In genomic region chr1:153956997-153957715, GRCh38 we compare ENCODE assay signal across 8 cellular contexts. TPM values are rescaled to one million over a fixed set of nuclear protein-coding genes. Genes with fewer than 3 reads are reported as not detected.
A peak's percentile ranks its signal among the peaks of the same experiment; 100 is the strongest.
DNase-seq lines count a peak whose midpoint lies in the region; ATAC-seq, FAIRE-seq and TF ChIP-seq lines count a peak whose summit lies in the region.

No MANE protein-coding gene starts in this region.

- BruUV-seq in GM12878 (replicated peaks; lab: Mats Ljungman, UMichigan): no TSS peak

- H3K27me3 ChIP-seq in GM12878 (replicated peaks in 1 of 2; ENCODE audit: control insufficient read depth in 2 of 2, insufficient read depth in 2 of 2, low read length in 1 of 2) (no peaks in the 10 kb centered on the region), lower lobe of right lung (ENCODE audit: low read depth) (no peaks in the 10 kb centered on the region), transverse colon (no peaks in the 10 kb centered on the region)

- POLR2A ChIA-PET in GM12878 (lab: Charles Lee): interaction anchor here (0.7 to 5.5 kb wide), 8 partner anchors 9 to 358 kb away, joined by 3 to 38 read pairs (median 6); partner anchors contain the start of genes CREB3L4, DENND4B, GATAD2B and JTB

- TF ChIP-seq POLR2A in GM12878 (IDR thresholded peaks at IDR 0.05; ENCODE audit: low read depth, low read length) (no peak), transverse colon (IDR thresholded peaks at IDR 0.05) (no peak)

- peak overlapping the region; percentile 93 for H3K4me3 Mint-ChIP-seq in activated T-cell treated with anti-CD3 and anti-CD28 coated beads, Interleukin-2, amount 50 U/mL, for 24 hours

- ATAC-seq in GM12878 (no peak), lower lobe of right lung (no peak)

- H3K4me1 ChIP-seq in GM12878 (ENCODE audit: control insufficient read depth, insufficient read depth, low read length) (peaks cover 12% of the 10 kb centered on the region; the same call in 1 of the 2 replicates), lower lobe of right lung (peaks cover 59% of the 10 kb centered on the region), transverse colon (peaks cover 22 to 40% (median 31%) of the 10 kb centered on the region in 4 donors)

- no peak for TF ChIP-seq RAD21 in GM12878 (IDR thresholded peaks at IDR 0.05; ENCODE audit: insufficient read depth, low read depth, low read length)

- in situ Hi-C loops in GM12878 (cut with MboI): no loop called here
- in situ Hi-C loops in transverse colon (cut with MboI; ENCODE audit: low pct_ligation_motif_present in 1 of 4, low pct_unique_long_range_greater_than_20kb in 1 of 4, low sequenced_read_pairs in 3 of 4): loop anchor here in 1 of 4 donors (25.0 kb wide), 1 partner anchor 295 kb away; the partner anchor contains the start of genes ILF2 and SNAPIN
- in situ Hi-C loops in GM13976 (cut with MboI; ENCODE audit: low sequenced_read_pairs, unreplicated experiment): no loop called here

- no peak for TF ChIP-seq CTCF in GM12878 (IDR thresholded peaks at IDR 0.05 in 2 of 3, conservative IDR thresholded peaks at IDR 0.05 in 1 of 3; ENCODE audit: control insufficient read depth in 2 of 3, extremely low read depth in 1 of 3, insufficient read depth in 1 of 3, low read depth in 3 of 3, low read length in 3 of 3)
- TF ChIP-seq CTCF in lower lobe of right lung (IDR thresholded peaks at IDR 0.05): no peak
- TF ChIP-seq CTCF in transverse colon (IDR thresholded peaks at IDR 0.05): no peak
- no peak for TF ChIP-seq CTCF in GM13976 (IDR thresholded peaks at IDR 0.05; ENCODE audit: borderline replicate concordance, control extremely low read depth, extremely low read depth, insufficient read depth, missing control alignments)

- FAIRE-seq in GM12878 (lab: Jason Lieb, UNC): no peak

- H3K9me3 Mint-ChIP-seq in activated T-cell treated with anti-CD3 and anti-CD28 coated beads, Interleukin-2, amount 50 U/mL, for 24 hours: no peaks in the 10 kb centered on the region

- peaks cover 12% of the 10 kb centered on the region; the same call in 1 of the 2 replicates for H4K20me1 ChIP-seq in GM12878 (ENCODE audit: control insufficient read depth, insufficient read depth)

- no peak for DNase-seq in activated T-cell treated with anti-CD3 and anti-CD28 coated beads, Interleukin-2, amount 50 U/mL, for 24 hours
- DNase-seq in activated T-cell treated with anti-CD3 and anti-CD28 coated beads for 4 hours (no peak), GM12878 (ENCODE audit: low read depth, low spot score) (no peak), lower lobe of right lung (no peak), transverse colon (no peak), HT-29 (ENCODE audit: low spot score) (no peak), GM13976 (ENCODE audit: low spot score) (no peak), NCI-H1105 treated with DMSO at 0.1 percent for 48 hours (lab: John Stamatoyannopoulos, UW) (no peak)

- 1% methylated on average over 6 of the region's 6 CpGs for WGBS in GM12878 (ENCODE audit: insufficient coverage, insufficient replicate concordance, low lambda C conversion rate, missing lambda C conversion rate)
- 26% methylated on average over 6 of the region's 6 CpGs; no CpG with 5 or more reads in 1 of the 2 donors for WGBS in transverse colon (ENCODE audit: low coverage in 1 of 2), 2 donors

- H3K36me3 Mint-ChIP-seq in activated T-cell treated with anti-CD3 and anti-CD28 coated beads, Interleukin-2, amount 50 U/mL, for 24 hours (ENCODE audit: low read depth): peaks cover 78% of the 10 kb centered on the region

- TF ChIP-seq EP300 in GM12878 (IDR thresholded peaks at IDR 0.05; ENCODE audit: borderline replicate concordance in 1 of 2, control insufficient read depth in 1 of 2, low read depth in 2 of 2, low read length in 2 of 2) (no peak), transverse colon (IDR thresholded peaks at IDR 0.05; ENCODE audit: low read depth) (no peak)

- H3K27ac ChIP-seq in GM12878 (ENCODE audit: control insufficient read depth, insufficient read depth): peak overlapping the region; percentile 93
- H3K27ac ChIP-seq in lower lobe of right lung: peak overlapping the region; percentile 92
- H3K27ac ChIP-seq in transverse colon: peak overlapping the region; percentile 94 to 98 (median 96)

- intact Hi-C loops in GM12878 (cut with micrococcal nuclease; ENCODE audit: unreplicated experiment) (no loop called here), lower lobe of right lung (cut with DNase I) (no loop called here), transverse colon (cut with DNase I; ENCODE audit: low total_unique reads) (no loop called here)

- H3K27ac Mint-ChIP-seq in activated T-cell treated with anti-CD3 and anti-CD28 coated beads, Interleukin-2, amount 50 U/mL, for 24 hours: peak overlapping the region; percentile 98

- peak overlapping the region; percentile 96 for H3K4me2 ChIP-seq in GM12878 (ENCODE audit: control insufficient read depth, insufficient read depth)

- CTCF ChIA-PET in GM12878 (lab: Yijun Ruan, JAX): interaction anchor here (0.9 to 5.0 kb wide), 6 partner anchors 9 to 160 kb away, joined by 3 to 27 read pairs (median 6); partner anchors contain the start of genes CREB3L4, DENND4B, JTB and RAB13

- no peaks in the 10 kb centered on the region for H3K27me3 Mint-ChIP-seq in activated T-cell treated with anti-CD3 and anti-CD28 coated beads, Interleukin-2, amount 50 U/mL, for 24 hours

- peaks cover 64% of the 10 kb centered on the region for H3K79me2 ChIP-seq in GM12878 (ENCODE audit: control insufficient read depth, insufficient read depth, low read length)

- H3K36me3 ChIP-seq in GM12878 (ENCODE audit: control insufficient read depth in 2 of 2, insufficient read depth in 2 of 2, low read length in 1 of 2) (peaks cover 24 to 27% of the 10 kb centered on the region in 2 experiments), lower lobe of right lung (peaks cover 56% of the 10 kb centered on the region), transverse colon (peaks cover 0 to 9% (median 2%) of the 10 kb centered on the region in 4 donors)

- H3K4me3 ChIP-seq in GM12878 (peak overlapping the region; percentile 89), lower lobe of right lung (peak overlapping the region; percentile 95), transverse colon (peak overlapping the region; percentile 79 to 98 (median 91))

- RAD21 ChIA-PET in GM12878 (lab: Charles Lee; ENCODE audit: unreplicated experiment): interaction anchor here (1.1 to 2.2 kb wide), 5 partner anchors 10 to 135 kb away, joined by 3 to 10 read pairs (median 7); partner anchors contain the start of genes CREB3L4, DENND4B and JTB

- SMC1A ChIA-PET in GM12878 (lab: Charles Lee; ENCODE audit: uncharacterized antibody, unreplicated experiment): interaction anchor here (0.8 to 6.9 kb wide), 11 partner anchors 8 to 288 kb away, joined by 3 to 31 read pairs (median 4); partner anchors contain the start of genes CREB3L4 and RAB13

- H2AFZ ChIP-seq in GM12878 (ENCODE audit: control insufficient read depth, low read depth, low read length): peak overlapping the region; percentile 10; the same call in 1 of the 2 replicates

- H3K4me1 Mint-ChIP-seq in activated T-cell treated with anti-CD3 and anti-CD28 coated beads, Interleukin-2, amount 50 U/mL, for 24 hours (ENCODE audit: low read depth): peaks cover 62% of the 10 kb centered on the region

- peak overlapping the region; percentile 64 for H3K9ac ChIP-seq in GM12878 (ENCODE audit: control insufficient read depth, insufficient read depth, low read length)

- H3K9me3 ChIP-seq in GM12878 (replicated peaks; ENCODE audit: control insufficient read depth, insufficient read depth, low read length) (no peaks in the 10 kb centered on the region), lower lobe of right lung (no peaks in the 10 kb centered on the region), transverse colon (no peaks in the 10 kb centered on the region)

RNA-seq across cellular contexts. Expression of gene CRTC2, which starts 1.3 kb away (rescaled TPM):
- total RNA-seq in GM12878 (2013; cell fraction: nucleolus; rRNA removed): 37.1 and 39.2 TPM in 2 replicates
- 15.5 and 15.7 TPM in 2 replicates for total RNA-seq in GM12878 (2014; rRNA removed)
- 13.7 and 13.8 TPM in 2 replicates for total RNA-seq in GM12878 (2014; rRNA removed; fragmentation: Illumina TruSeq; extraction: Trizol)
- 54.6 and 59.7 TPM in 2 replicates for total RNA-seq in GM12878 (2021)
- 27.4 TPM for polyA plus RNA-seq in GM12878 (2011; ENCODE audit: low read depth)
- polyA plus RNA-seq in GM12878 (2011; rRNA removed): 12.8 and 35.6 TPM in 2 replicates
- polyA plus RNA-seq in GM12878 (2011; cell fraction: cytosol; rRNA removed): 36.7 and 38.1 TPM in 2 replicates
- polyA plus RNA-seq in GM12878 (2011; cell fraction: nucleus; rRNA removed): 99.3 and 114 TPM in 2 replicates
- 47.5 and 49.7 TPM in 2 replicates for polyA plus RNA-seq in GM12878 (2012)
- 21.6 and 49.4 TPM in 2 replicates for polyA plus RNA-seq in GM12878 (2014; fragmentation: Illumina TruSeq; extraction: Trizol)
- polyA plus RNA-seq in GM12878 (2014; fragmentation: Nextera tagmentation; extraction: Ambion mirVana): 1 to 10 TPM; 5.1 to 8.4 TPM
- 56.5 and 57.9 TPM in 2 replicates for polyA plus RNA-seq in GM12878 (2014; rRNA removed)
- polyA plus RNA-seq in GM12878 (2016; fragmentation: Nextera tagmentation; extraction: Ambion mirVana): 10 to 100 TPM; 29.9 to 40.1 TPM
- polyA minus RNA-seq in GM12878 (2011; rRNA and poly(A)+ RNA removed): 36.4 and 45.0 TPM in 2 replicates
- polyA minus RNA-seq in GM12878 (2011; cell fraction: cytosol; rRNA and poly(A)+ RNA removed): 16.4 and 21.3 TPM in 2 replicates
- 44.2 and 65.2 TPM in 2 replicates for polyA minus RNA-seq in GM12878 (2011; cell fraction: nucleus; rRNA and poly(A)+ RNA removed)
- 55.8 TPM for total RNA-seq in lower lobe of right lung
- 10 to 100 TPM; 13.3 to 32.5 (median 21.4) TPM for total RNA-seq in transverse colon
- total RNA-seq in HT-29 (2014; rRNA removed; shearing (Covaris generic)): 15.5 and 16.5 TPM in 2 replicates

RNA-seq across cellular contexts. Expression of gene SLC39A1, which starts 6.2 kb away (rescaled TPM):
- 77.9 and 89.0 TPM in 2 replicates for total RNA-seq in GM12878 (2013; cell fraction: nucleolus; rRNA removed)
- 78.0 and 79.1 TPM in 2 replicates for total RNA-seq in GM12878 (2014; rRNA removed)
- total RNA-seq in GM12878 (2014; rRNA removed; fragmentation: Illumina TruSeq; extraction: Trizol): 48.7 and 51.2 TPM in 2 replicates
- total RNA-seq in GM12878 (2021): 67.7 and 68.3 TPM in 2 replicates
- 33.2 TPM for polyA plus RNA-seq in GM12878 (2011; ENCODE audit: low read depth)
- 61.1 and 79.6 TPM in 2 replicates for polyA plus RNA-seq in GM12878 (2011; rRNA removed)
- 116 and 131 TPM in 2 replicates for polyA plus RNA-seq in GM12878 (2011; cell fraction: cytosol; rRNA removed)
- polyA plus RNA-seq in GM12878 (2011; cell fraction: nucleus; rRNA removed): 60.2 and 80.5 TPM in 2 replicates
- 55.5 and 66.2 TPM in 2 replicates for polyA plus RNA-seq in GM12878 (2012)
- 58.5 and 64.0 TPM in 2 replicates for polyA plus RNA-seq in GM12878 (2014; fragmentation: Illumina TruSeq; extraction: Trizol)
- polyA plus RNA-seq in GM12878 (2014; fragmentation: Nextera tagmentation; extraction: Ambion mirVana): 10 to 100 TPM in 1 of 2 experiments, 1 to 10 TPM in 1; 8.8 to 20.6 TPM
- polyA plus RNA-seq in GM12878 (2014; rRNA removed): 77.0 and 77.2 TPM in 2 replicates
- 10 to 100 TPM; 88.9 to 98.6 TPM for polyA plus RNA-seq in GM12878 (2016; fragmentation: Nextera tagmentation; extraction: Ambion mirVana)
- polyA minus RNA-seq in GM12878 (2011; rRNA and poly(A)+ RNA removed): 63.3 and 106 TPM in 2 replicates
- polyA minus RNA-seq in GM12878 (2011; cell fraction: cytosol; rRNA and poly(A)+ RNA removed): 31.5 and 35.2 TPM in 2 replicates
- polyA minus RNA-seq in GM12878 (2011; cell fraction: nucleus; rRNA and poly(A)+ RNA removed): 30.1 and 33.3 TPM in 2 replicates
- 98.4 TPM for total RNA-seq in lower lobe of right lung
- 10 to 100 TPM; 19.9 to 80.0 (median 47.1) TPM for total RNA-seq in transverse colon
- total RNA-seq in HT-29 (2014; rRNA removed; shearing (Covaris generic)): 226 TPM in 2 replicates

RNA-seq across cellular contexts. Expression of gene CREB3L4, which starts 10.5 kb away (rescaled TPM):
- 21.5 and 22.0 TPM in 2 replicates for total RNA-seq in GM12878 (2013; cell fraction: nucleolus; rRNA removed)
- 14.0 and 15.6 TPM in 2 replicates for total RNA-seq in GM12878 (2014; rRNA removed)
- 11.6 and 12.2 TPM in 2 replicates for total RNA-seq in GM12878 (2014; rRNA removed; fragmentation: Illumina TruSeq; extraction: Trizol)
- 10.9 and 11.3 TPM in 2 replicates for total RNA-seq in GM12878 (2021)
- 7.8 TPM for polyA plus RNA-seq in GM12878 (2011; ENCODE audit: low read depth)
- polyA plus RNA-seq in GM12878 (2011; rRNA removed): 9.7 and 11.9 TPM in 2 replicates
- polyA plus RNA-seq in GM12878 (2011; cell fraction: cytosol; rRNA removed): 13.6 and 16.7 TPM in 2 replicates
- polyA plus RNA-seq in GM12878 (2011; cell fraction: nucleus; rRNA removed): 25.1 and 37.1 TPM in 2 replicates
- 10.0 and 13.9 TPM in 2 replicates for polyA plus RNA-seq in GM12878 (2012)
- 10.0 and 12.5 TPM in 2 replicates for polyA plus RNA-seq in GM12878 (2014; fragmentation: Illumina TruSeq; extraction: Trizol)
- 10 to 100 TPM in 1 of 2 experiments, 1 to 10 TPM in 1; 9.7 to 12.9 TPM for polyA plus RNA-seq in GM12878 (2014; fragmentation: Nextera tagmentation; extraction: Ambion mirVana)
- polyA plus RNA-seq in GM12878 (2014; rRNA removed): 13.1 and 13.4 TPM in 2 replicates
- 10 to 100 TPM; 11.2 to 11.9 TPM for polyA plus RNA-seq in GM12878 (2016; fragmentation: Nextera tagmentation; extraction: Ambion mirVana)
- polyA minus RNA-seq in GM12878 (2011; rRNA and poly(A)+ RNA removed): 14.5 and 23.8 TPM in 2 replicates
- polyA minus RNA-seq in GM12878 (2011; cell fraction: cytosol; rRNA and poly(A)+ RNA removed): 4.8 and 4.9 TPM in 2 replicates
- polyA minus RNA-seq in GM12878 (2011; cell fraction: nucleus; rRNA and poly(A)+ RNA removed): 9.6 and 14.0 TPM in 2 replicates
- total RNA-seq in lower lobe of right lung: 12.2 TPM
- 10 to 100 TPM in 2 of 4 donors, 1 to 10 TPM in 2; 2.2 to 18.7 (median 11.6) TPM for total RNA-seq in transverse colon
- total RNA-seq in HT-29 (2014; rRNA removed; shearing (Covaris generic)): 23.2 and 24.7 TPM in 2 replicates

RNA-seq across cellular contexts. Expression of gene DENND4B, which starts 10.6 kb away (rescaled TPM):
- total RNA-seq in GM12878 (2013; cell fraction: nucleolus; rRNA removed): 176 and 188 TPM in 2 replicates
- total RNA-seq in GM12878 (2014; rRNA removed): 18.2 and 22.2 TPM in 2 replicates
- total RNA-seq in GM12878 (2014; rRNA removed; fragmentation: Illumina TruSeq; extraction: Trizol): 13.1 and 13.7 TPM in 2 replicates
- total RNA-seq in GM12878 (2021): 57.5 and 74.8 TPM in 2 replicates
- 25.1 TPM for polyA plus RNA-seq in GM12878 (2011; ENCODE audit: low read depth)
- polyA plus RNA-seq in GM12878 (2011; rRNA removed): 15.7 and 26.6 TPM in 2 replicates
- polyA plus RNA-seq in GM12878 (2011; cell fraction: cytosol; rRNA removed): 20.2 and 26.8 TPM in 2 replicates
- polyA plus RNA-seq in GM12878 (2011; cell fraction: nucleus; rRNA removed): 454 and 493 TPM in 2 replicates
- 54.4 and 57.1 TPM in 2 replicates for polyA plus RNA-seq in GM12878 (2012)
- polyA plus RNA-seq in GM12878 (2014; fragmentation: Illumina TruSeq; extraction: Trizol): 23.5 and 31.0 TPM in 2 replicates
- 10 to 100 TPM; 12.0 to 13.4 TPM for polyA plus RNA-seq in GM12878 (2014; fragmentation: Nextera tagmentation; extraction: Ambion mirVana)
- 55.1 and 73.9 TPM in 2 replicates for polyA plus RNA-seq in GM12878 (2014; rRNA removed)
- 10 to 100 TPM; 20.8 to 23.3 TPM for polyA plus RNA-seq in GM12878 (2016; fragmentation: Nextera tagmentation; extraction: Ambion mirVana)
- 25.8 and 43.4 TPM in 2 replicates for polyA minus RNA-seq in GM12878 (2011; rRNA and poly(A)+ RNA removed)
- 25.7 and 31.0 TPM in 2 replicates for polyA minus RNA-seq in GM12878 (2011; cell fraction: cytosol; rRNA and poly(A)+ RNA removed)
- polyA minus RNA-seq in GM12878 (2011; cell fraction: nucleus; rRNA and poly(A)+ RNA removed): 151 and 238 TPM in 2 replicates
- total RNA-seq in lower lobe of right lung: 95.4 TPM
- 100 to 1,000 TPM in 1 of 4 donors, 10 to 100 TPM in 3; 42.3 to 121 (median 50.3) TPM for total RNA-seq in transverse colon
- 33.9 and 36.5 TPM in 2 replicates for total RNA-seq in HT-29 (2014; rRNA removed; shearing (Covaris generic))

RNA-seq across cellular contexts. Expression of gene JTB, which starts 20.3 kb away (rescaled TPM):
- 41.3 and 42.6 TPM in 2 replicates for total RNA-seq in GM12878 (2013; cell fraction: nucleolus; rRNA removed)
- total RNA-seq in GM12878 (2014; rRNA removed): 265 and 276 TPM in 2 replicates
- total RNA-seq in GM12878 (2014; rRNA removed; fragmentation: Illumina TruSeq; extraction: Trizol): 95.3 and 103 TPM in 2 replicates
- 173 and 174 TPM in 2 replicates for total RNA-seq in GM12878 (2021)
- polyA plus RNA-seq in GM12878 (2011; ENCODE audit: low read depth): 116 TPM
- 136 and 144 TPM in 2 replicates for polyA plus RNA-seq in GM12878 (2011; rRNA removed)
- polyA plus RNA-seq in GM12878 (2011; cell fraction: cytosol; rRNA removed): 203 and 204 TPM in 2 replicates
- 103 and 123 TPM in 2 replicates for polyA plus RNA-seq in GM12878 (2011; cell fraction: nucleus; rRNA removed)
- 151 and 159 TPM in 2 replicates for polyA plus RNA-seq in GM12878 (2012)
- 57.8 and 85.9 TPM in 2 replicates for polyA plus RNA-seq in GM12878 (2014; fragmentation: Illumina TruSeq; extraction: Trizol)
- 10 to 100 TPM; 25.0 to 67.7 TPM for polyA plus RNA-seq in GM12878 (2014; fragmentation: Nextera tagmentation; extraction: Ambion mirVana)
- polyA plus RNA-seq in GM12878 (2014; rRNA removed): 247 and 255 TPM in 2 replicates
- 100 to 1,000 TPM; 292 to 298 TPM for polyA plus RNA-seq in GM12878 (2016; fragmentation: Nextera tagmentation; extraction: Ambion mirVana)
- polyA minus RNA-seq in GM12878 (2011; rRNA and poly(A)+ RNA removed): 34.9 and 51.0 TPM in 2 replicates
- polyA minus RNA-seq in GM12878 (2011; cell fraction: cytosol; rRNA and poly(A)+ RNA removed): 30.6 and 37.3 TPM in 2 replicates
- 20.2 and 24.3 TPM in 2 replicates for polyA minus RNA-seq in GM12878 (2011; cell fraction: nucleus; rRNA and poly(A)+ RNA removed)
- total RNA-seq in lower lobe of right lung: 121 TPM
- total RNA-seq in transverse colon: 100 to 1,000 TPM in 3 of 4 donors, 10 to 100 TPM in 1; 88.8 to 303 (median 280) TPM
- total RNA-seq in HT-29 (2014; rRNA removed; shearing (Covaris generic)): 281 and 318 TPM in 2 replicates
